Comparison of ENCODE assay signal across 24 cellular contexts in genomic region chr19:42511340-42511739, GRCh38. TPM values are rescaled to one million over a fixed set of nuclear protein-coding genes. Genes with fewer than 3 reads are reported as not detected.
DNase-seq lines count a peak whose midpoint lies in the region; ATAC-seq, FAIRE-seq and TF ChIP-seq lines count a peak whose summit lies in the region.
"Had no signal": no experiment of that assay in that cellular context is flagged by ENCODE, and none has a peak within 500 bp of the region (broad histone marks: within the 10 kb centered on the region; RNA-seq: fewer than 3 reads in every experiment).

No MANE protein-coding gene starts in this region.

- no peak for FAIRE-seq in frontal cortex (lab: Jason Lieb, UNC)
- FAIRE-seq: RCC 7860 had no signal

- DNase-seq in lower leg skin (ENCODE audit: low spot score in 2 of 2) (no peak), frontal cortex (ENCODE audit: low spot score in 2 of 2) (no peak)
- DNase-seq in stimulated activated CD4-positive, alpha-beta T cell treated with anti-CD3 and anti-CD28 coated beads, Interleukin-1b, Interleukin-23, amount 100 ng/mL, for 48 hours = no peak
- DNase-seq: BE2C; Caco-2; CD4-positive, alpha-beta memory T cell; DMS 273 treated with DMSO at 0.1 percent for 48 hours; DMS79 treated with DMSO at 0.1 percent for 48 hours; H9; KBM-7; NCI-H1105; NCI-H2029 treated with DMSO at 0.1 percent for 48 hours; NCI-H226; NCI-H524 treated with DMSO at 0.1 percent for 48 hours; NCI-H82 had no signal

- no peak overlapping the region for H3K9ac ChIP-seq in BLaER1
- H3K9ac ChIP-seq in iPS-20b (ENCODE audit: low read depth, low read length) = 0 out of 2 replicates have a peak overlapping the region, but pooled peaks have one; percentile 7
- no peak overlapping the region for H3K9ac ChIP-seq in subcutaneous abdominal adipose tissue (ENCODE audit: low read length in 5 of 5)

- TF ChIP-seq POLR2A in lower leg skin (IDR thresholded peaks at IDR 0.05) = no peak

- H3K36me3 ChIP-seq in BLaER1 (no peaks in the 10 kb centered on the region), HEK293 (ENCODE audit: control insufficient read depth in 2 of 2, insufficient read depth in 1 of 2, low read length in 2 of 2) (no peaks in the 10 kb centered on the region), iPS-20b (ENCODE audit: insufficient read depth, low read depth, low read length) (no peaks in the 10 kb centered on the region), subcutaneous abdominal adipose tissue (ENCODE audit: control insufficient read depth in 5 of 5, insufficient read depth in 5 of 5, low read length in 5 of 5) (peaks cover 0 to 4% (median 0%) of the 10 kb centered on the region in 5 donors)
- H3K36me3 ChIP-seq: BE2C, SJSA1 had no signal

- CTCF ChIA-PET in HEK293 (lab: Yijun Ruan, JAX) = interaction anchor here (0.7 to 2.2 kb wide), 2 partner anchors 65 to 71 kb away, joined by 4 to 5 read pairs; no protein-coding TSS in a partner anchor

- 0 out of 2 replicates have a peak overlapping the region, but pooled peaks have one; percentile 15 for H3K4me2 ChIP-seq in BLaER1

- no peaks in the 10 kb centered on the region for H3K27me3 ChIP-seq in BLaER1
- H3K27me3 ChIP-seq in iPS-20b (ENCODE audit: insufficient read depth, low read length) = no peaks in the 10 kb centered on the region
- no peaks in the 10 kb centered on the region for H3K27me3 ChIP-seq in subcutaneous abdominal adipose tissue (ENCODE audit: control insufficient read depth in 5 of 5, insufficient read depth in 4 of 5, low read length in 5 of 5)

- H3K4me1 ChIP-seq in BLaER1 = peaks cover 48% of the 10 kb centered on the region
- H3K4me1 ChIP-seq in HEK293 (ENCODE audit: control insufficient read depth, insufficient read depth, low read length) = no peaks in the 10 kb centered on the region; the same call in 1 of the 2 replicates
- no peaks in the 10 kb centered on the region for H3K4me1 ChIP-seq in iPS-20b (ENCODE audit: insufficient read depth, low read length)
- H3K4me1 ChIP-seq in subcutaneous abdominal adipose tissue (ENCODE audit: control insufficient read depth in 5 of 5, insufficient read depth in 5 of 5, low read length in 5 of 5) = peaks cover 0 to 20% (median 16%) of the 10 kb centered on the region in 5 donors
- H3K4me1 ChIP-seq: BE2C, Caco-2, SJSA1 had no signal

- H4K20me1 ChIP-seq in BLaER1 = no peaks in the 10 kb centered on the region

- H3K4me3 ChIP-seq in BLaER1 (no peak overlapping the region), HEK293 (ENCODE audit: low read depth, low read length) (no peak overlapping the region), iPS-20b (ENCODE audit: low read length) (no peak overlapping the region), subcutaneous abdominal adipose tissue (ENCODE audit: low read depth in 1 of 5, low read length in 5 of 5) (no peak overlapping the region), lower leg skin (ENCODE audit: low read depth, poor library complexity, severe bottlenecking) (no peak overlapping the region)
- H3K4me3 ChIP-seq: SJSA1 had no signal

- POLR2A ChIA-PET in HEK293 (lab: Yijun Ruan, JAX) = no interaction called here

- H3K9me3 ChIP-seq in BLaER1 (no peaks in the 10 kb centered on the region), HEK293 (ENCODE audit: control insufficient read depth, insufficient read depth, low read depth, low read length) (no peaks in the 10 kb centered on the region), iPS-20b (ENCODE audit: insufficient read depth, low read depth, low read length) (no peaks in the 10 kb centered on the region), subcutaneous abdominal adipose tissue (ENCODE audit: control insufficient read depth in 5 of 5, low read length in 5 of 5) (no peaks in the 10 kb centered on the region)
- H3K9me3 ChIP-seq: BE2C, Caco-2, SJSA1 had no signal

- TF ChIP-seq CTCF in HEK293 (tag by site-specific recombination; IDR thresholded peaks at IDR 0.05) (no peak), lower leg skin (IDR thresholded peaks at IDR 0.05) (no peak)

- H3K27ac ChIP-seq in BLaER1 (no peak overlapping the region), HEK293 (ENCODE audit: extremely low read depth, low read depth, low read length) (no peak overlapping the region), iPS-20b (ENCODE audit: low read length) (no peak overlapping the region), subcutaneous abdominal adipose tissue (ENCODE audit: low read depth, low read length) (peak overlapping the region; percentile 29)
- H3K27ac ChIP-seq: HL-60, SJSA1 had no signal

- intact Hi-C loops in lower leg skin (cut with DNase I; ENCODE audit: low total_unique reads) = no loop called here

- WGBS in lower leg skin, 2 donors = 87 to 88% methylated on average over 4 of the region's 4 CpGs

- no peak for ATAC-seq in HG02884 (IDR thresholded peaks at IDR 0.05; ENCODE audit: unreplicated experiment)
- ATAC-seq: Right ventricle myocardium inferior had no signal

TF ChIP-seq in HEK293, 187 proteins besides CTCF, POLR2A, EP300 and RAD21:
- peak; percentile 46 for TF ChIP-seq PRDM10 (tag by site-specific recombination; IDR thresholded peaks at IDR 0.05)
- TF ChIP-seq ZNF341 (tag by site-specific recombination; IDR thresholded peaks at IDR 0.05; ENCODE audit: low read depth) = no peak
- TF ChIP-seq ZNF548 (tag by site-specific recombination; IDR thresholded peaks at IDR 0.05) = no peak
- TF ChIP-seq PBX3 (CRISPR knock-in tag; IDR thresholded peaks at IDR 0.05) = no peak
- TF ChIP-seq ZNF391 (tag by site-specific recombination; IDR thresholded peaks at IDR 0.05; ENCODE audit: borderline replicate concordance, low read depth) = no peak
- TF ChIP-seq ZNF76 (tag by site-specific recombination; IDR thresholded peaks at IDR 0.05; ENCODE audit: borderline replicate concordance, low read depth) = no peak
- no peak for TF ChIP-seq GLIS1 (tag by site-specific recombination; IDR thresholded peaks at IDR 0.05)

RNA-seq across cellular contexts. Expression of gene CEACAM1, which starts 16.9 kb away (rescaled TPM):
- total RNA-seq in lower leg skin = 1 to 10 TPM; 1.2 to 4.6 (median 2.7) TPM
- not detected for total RNA-seq in frontal cortex
- total RNA-seq: SJSA1 had no signal
